ENCODE assay signal across 9 cellular contexts in genomic region chr12:9798008-9798619, GRCh38. TPM values are rescaled to one million over a fixed set of nuclear protein-coding genes. Genes with fewer than 3 reads are reported as not detected.
A peak's percentile ranks its signal among the peaks of the same experiment; 100 is the strongest.
DNase-seq lines count a peak whose midpoint lies in the region; ATAC-seq and TF ChIP-seq lines count a peak whose summit lies in the region.
"Had no signal": no experiment of that assay in that cellular context is flagged by ENCODE, and none has a peak within 500 bp of the region (broad histone marks: within the 10 kb centered on the region; RNA-seq: fewer than 3 reads in every experiment).

No MANE protein-coding gene starts in this region.

- CTCF ChIA-PET in AG04449 (lab: Yijun Ruan, JAX), result interaction anchor here (3.3 kb wide), 1 partner anchor 48 kb away, joined by 12 read pairs; no protein-coding TSS in a partner anchor

- POLR2A ChIA-PET in AG04449 (lab: Yijun Ruan, JAX), result no interaction called here

- H3K4me3 ChIP-seq in AG04449 (ENCODE audit: low read depth, low read length) (no peak overlapping the region), fibroblast of pulmonary artery (replicated peaks; ENCODE audit: low read depth, low read length) (no peak overlapping the region)
- H3K4me3 ChIP-seq: thoracic aorta had no signal

- intact Hi-C loops in sciatic nerve (cut with DNase I), result no loop called here

- peak; percentile 13 for TF ChIP-seq CTCF in AG04449 (IDR thresholded peaks at IDR 0.05; ENCODE audit: insufficient read depth, low read length, missing control alignments)
- TF ChIP-seq CTCF in fibroblast of pulmonary artery (IDR thresholded peaks at IDR 0.05; ENCODE audit: low read length, missing control alignments), result peak; percentile 63

- DNase-seq in AG04449 (ENCODE audit: low read depth, low spot score), result no peak
- peak; percentile 55 for DNase-seq in NCI-H774 (lab: John Stamatoyannopoulos, UW)
- peak; percentile 41 for DNase-seq in activated CD8-positive, alpha-beta memory T cell treated with anti-CD3 and anti-CD28 coated beads, Interleukin-2, amount 50 U/mL, for 1 hour (ENCODE audit: extremely low read depth)
- DNase-seq in fibroblast of pulmonary artery (ENCODE audit: low read depth), result peak; percentile 77
- no peak for DNase-seq in sciatic nerve (ENCODE audit: low spot score)
- no peak for DNase-seq in DMS79 treated with DMSO at 0.1 percent for 48 hours (lab: John Stamatoyannopoulos, UW)

- ATAC-seq in GM18858 (IDR thresholded peaks at IDR 0.05; ENCODE audit: unreplicated experiment) (peak; percentile 91), HG03039 (IDR thresholded peaks at IDR 0.05; ENCODE audit: unreplicated experiment) (peak; percentile 89), sciatic nerve (peak; percentile 86)

RNA-seq across cellular contexts. Expression of gene KLRF1, which starts 29.2 kb away (rescaled TPM):
- 1.8 TPM for total RNA-seq in sciatic nerve

RNA-seq across cellular contexts. Expression of gene CD69, which starts 37.4 kb away (rescaled TPM):
- total RNA-seq in sciatic nerve, result 10.9 TPM

Comparison
In these comparisons a context has a peak if more than half of its experiments do, and no peak if none do; other contexts are left out.
1. DNase-seq: peak in NCI-H774 (single experiment), activated CD8-positive, alpha-beta memory T cell treated with anti-CD3 and anti-CD28 coated beads, Interleukin-2, amount 50 U/mL, for 1 hour (single experiment) and fibroblast of pulmonary artery (single experiment); none in AG04449 (single experiment), sciatic nerve (single experiment) and DMS79 treated with DMSO at 0.1 percent for 48 hours (single experiment).
2. Peak in every context shown above with its lines, with median percentiles within 50 percentile points of each other: ATAC-seq.